ENCODE assay signal across 13 cellular contexts in the genomic region with DNA sequence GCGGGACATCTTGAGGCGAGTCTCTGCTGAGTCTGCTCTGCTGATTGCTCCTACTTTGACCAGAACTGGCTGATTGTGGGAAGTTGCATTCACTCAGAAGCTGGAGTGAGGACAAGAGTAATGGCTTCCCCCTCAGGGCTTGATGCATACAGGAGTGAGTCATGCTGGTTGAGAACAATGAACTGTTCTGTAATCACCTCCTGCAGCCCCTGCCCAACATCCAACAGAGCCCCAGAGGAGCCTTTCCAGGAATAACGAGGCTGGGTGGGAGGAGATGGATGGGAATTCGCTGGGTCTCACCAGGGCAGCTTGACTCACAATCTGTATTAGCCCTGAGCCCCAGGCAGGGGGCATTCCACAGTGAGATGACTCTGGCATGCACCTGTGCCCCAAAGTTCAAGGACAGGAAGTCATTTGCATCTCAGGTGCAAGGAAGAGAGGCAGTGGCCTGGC.
A peak's percentile ranks its signal among the peaks of the same experiment; 100 is the strongest.
DNase-seq lines count a peak whose midpoint lies in the region.
"Had no signal": no experiment of that assay in that cellular context is flagged by ENCODE, and none has a peak within 500 bp of the region (broad histone marks: within the 10 kb centered on the region; RNA-seq: fewer than 3 reads in every experiment).

No MANE protein-coding gene starts in this region.

- DNase-seq in NCI-H1105 treated with DMSO at 0.1 percent for 48 hours (lab: John Stamatoyannopoulos, UW) (peak; percentile 44), NCI-H1105 (lab: John Stamatoyannopoulos, UW) (no peak), NCI-H526 (lab: John Stamatoyannopoulos, UW) (peak; percentile 68 to 82), dermis blood vessel endothelial cell (peak; percentile 57), pulmonary artery endothelial cell (ENCODE audit: low read depth, low spot score) (peak; percentile 22), NCI-H82 treated with DMSO at 0.1 percent for 48 hours (lab: John Stamatoyannopoulos, UW; ENCODE audit: unreplicated experiment) (no peak), DMS 273 treated with DMSO at 0.1 percent for 48 hours (lab: John Stamatoyannopoulos, UW) (no peak)
- no peak for DNase-seq in activated CD4-positive, alpha-beta T cell treated with anti-CD3 and anti-CD28 coated beads, Interleukin-2, amount 10 ng/mL, durations not matched to agents 24 days and 14 days
- DNase-seq: 8988T, brain microvascular endothelial cell, gastrocnemius medialis, T-cell had no signal

- H3K27me3 Mint-ChIP-seq in activated CD4-positive, alpha-beta T cell treated with anti-CD3 and anti-CD28 coated beads, Interleukin-2, amount 10 ng/mL, durations not matched to agents 24 days and 14 days, result peaks cover 14% of the 10 kb centered on the region

- H3K4me1 Mint-ChIP-seq in activated CD4-positive, alpha-beta T cell treated with anti-CD3 and anti-CD28 coated beads, Interleukin-2, amount 10 ng/mL, durations not matched to agents 24 days and 14 days, result peaks cover 4% of the 10 kb centered on the region
- H3K4me1 Mint-ChIP-seq: T-cell had no signal

- no peak overlapping the region for H3K4me3 Mint-ChIP-seq in activated CD4-positive, alpha-beta T cell treated with anti-CD3 and anti-CD28 coated beads, Interleukin-2, amount 10 ng/mL, durations not matched to agents 24 days and 14 days
- H3K4me3 Mint-ChIP-seq: stimulated activated naive CD8-positive, alpha-beta T cell treated with anti-CD3 and anti-CD28 coated beads, Interleukin-15, Interleukin-2, amounts not matched to agents 100 ng/mL and 50 ng/mL, for 24 hours; T-cell had no signal

- H3K9me3 Mint-ChIP-seq in activated CD4-positive, alpha-beta T cell treated with anti-CD3 and anti-CD28 coated beads, Interleukin-2, amount 10 ng/mL, durations not matched to agents 24 days and 14 days, result no peaks in the 10 kb centered on the region
- H3K9me3 Mint-ChIP-seq: stimulated activated naive CD8-positive, alpha-beta T cell treated with anti-CD3 and anti-CD28 coated beads, Interleukin-15, Interleukin-2, amounts not matched to agents 100 ng/mL and 50 ng/mL, for 24 hours; T-cell had no signal

- no peaks in the 10 kb centered on the region for H3K36me3 Mint-ChIP-seq in activated CD4-positive, alpha-beta T cell treated with anti-CD3 and anti-CD28 coated beads, Interleukin-2, amount 10 ng/mL, durations not matched to agents 24 days and 14 days (ENCODE audit: low read depth)
- H3K36me3 Mint-ChIP-seq: T-cell had no signal

- intact Hi-C loops in activated CD4-positive, alpha-beta T cell treated with anti-CD3 and anti-CD28 coated beads, Interleukin-2, amount 10 ng/mL, durations not matched to agents 24 days and 14 days (cut with micrococcal nuclease), result no loop called here

- no peak overlapping the region for H3K27ac Mint-ChIP-seq in activated CD4-positive, alpha-beta T cell treated with anti-CD3 and anti-CD28 coated beads, Interleukin-2, amount 10 ng/mL, durations not matched to agents 24 days and 14 days
- H3K27ac Mint-ChIP-seq: stimulated activated naive CD8-positive, alpha-beta T cell treated with anti-CD3 and anti-CD28 coated beads, Interleukin-15, Interleukin-2, amounts not matched to agents 100 ng/mL and 50 ng/mL, for 24 hours; T-cell had no signal

Comparison
In these comparisons a context has a peak if more than half of its experiments do, and no peak if none do; other contexts are left out.
1. DNase-seq: peak in NCI-H1105 treated with DMSO at 0.1 percent for 48 hours (single experiment), NCI-H526 (2 of 2), dermis blood vessel endothelial cell (single experiment) and pulmonary artery endothelial cell (single experiment); none in NCI-H1105 (single experiment), NCI-H82 treated with DMSO at 0.1 percent for 48 hours (single experiment), DMS 273 treated with DMSO at 0.1 percent for 48 hours (single experiment) and activated CD4-positive, alpha-beta T cell treated with anti-CD3 and anti-CD28 coated beads, Interleukin-2, amount 10 ng/mL, durations not matched to agents 24 days and 14 days (single experiment).